1 cellular context compared by ENCODE assay signal in genomic region chr2:195468771-195469170, GRCh38.
TF ChIP-seq lines count a peak whose summit lies in the region.

No MANE protein-coding gene starts in this region.

TF ChIP-seq in GM23338, 12 proteins besides CTCF, POLR2A, EP300 and RAD21 (continued from another document):
- TF ChIP-seq ZNF462 (CRISPR knock-in tag; IDR thresholded peaks at IDR 0.05) (no peak), CREB1 (CRISPR knock-in tag; IDR thresholded peaks at IDR 0.05; ENCODE audit: low read depth) (no peak)
